In the genomic region with DNA sequence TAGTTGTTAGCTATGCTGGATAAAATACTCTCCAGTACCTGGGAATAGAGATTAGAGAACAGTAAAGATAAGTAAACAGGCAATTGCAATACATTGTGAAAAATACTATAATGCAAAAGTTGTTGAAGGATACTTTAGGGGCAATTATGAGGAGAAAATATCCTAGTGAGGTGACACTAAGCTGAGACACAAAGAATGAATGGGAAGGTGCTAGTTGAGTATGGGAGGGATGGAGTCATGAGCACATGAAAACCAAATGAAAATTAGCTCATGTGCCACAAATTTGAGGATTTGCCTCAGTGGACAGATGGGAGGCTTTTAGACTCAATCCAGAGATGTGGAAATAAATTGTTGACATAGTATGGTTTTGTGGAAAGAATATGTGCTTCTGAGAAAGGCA, we compare ENCODE assay signal across 8 cellular contexts.
"Had no signal": no experiment of that assay in that cellular context is flagged by ENCODE, and none has a peak within 500 bp of the region (broad histone marks: within the 10 kb centered on the region; RNA-seq: fewer than 3 reads in every experiment).

No MANE protein-coding gene starts in this region.

- H3K9ac ChIP-seq: GM23248 had no signal

- H3K27ac ChIP-seq: GM23248 had no signal

- H3K36me3 ChIP-seq: HAP-1 had no signal

- H3K9me3 ChIP-seq: HAP-1 had no signal

- DNase-seq: GM23248, GOT3, H7, H9, HCEC 1CT, HFFc6 had no signal

- H3K4me3 ChIP-seq: GM23248, GM23338, HAP-1 had no signal
